Comparison of ENCODE assay signal across 8 cellular contexts in the genomic region with DNA sequence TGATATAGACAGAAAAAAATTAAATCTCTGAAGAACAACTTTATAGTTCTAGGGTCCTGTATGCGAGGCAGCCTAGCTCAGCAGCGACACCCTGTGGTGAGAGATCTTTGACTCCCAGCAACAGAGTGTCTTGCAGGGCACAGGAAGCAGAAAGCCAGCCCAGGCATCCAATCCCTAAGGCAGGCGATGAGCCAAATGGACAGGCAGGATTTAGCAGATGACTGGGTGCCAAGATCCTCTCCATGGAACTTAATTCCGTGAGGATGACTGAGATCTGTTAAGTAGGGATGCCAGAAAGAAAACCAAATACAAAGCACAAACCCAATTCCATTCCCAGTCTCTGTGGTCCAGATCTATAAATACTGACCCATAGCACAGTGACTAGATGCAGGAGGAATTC. TPM values are rescaled to one million over a fixed set of nuclear protein-coding genes. Genes with fewer than 3 reads are reported as not detected.
DNase-seq lines count a peak whose midpoint lies in the region; ATAC-seq and TF ChIP-seq lines count a peak whose summit lies in the region.

No MANE protein-coding gene starts in this region.

- no peaks in the 10 kb centered on the region for H3K4me1 ChIP-seq in right atrium auricular region

- no peak overlapping the region for H3K27ac Mint-ChIP-seq in T-helper 2 cell treated with Interferon-gamma antibody and Interleukin-4, amounts not matched to agents 5 μg/mL and 100 μg/mL, for 36 hours

- TF ChIP-seq CTCF in GM12875 (IDR thresholded peaks at IDR 0.05; ENCODE audit: borderline replicate concordance, insufficient read depth, low read depth, low read length) (peak; percentile 81), right atrium auricular region (IDR thresholded peaks at IDR 0.05) (peak; percentile 86 to 92)

- intact Hi-C loops in sciatic nerve (cut with DNase I), result loop anchor here (5.0 kb wide), 1 partner anchor 425 kb away; no protein-coding TSS in a partner anchor

- DNase-seq in NCI-H1694 (lab: John Stamatoyannopoulos, UW) (peak; percentile 86), amygdala (lab: John Stamatoyannopoulos, UW) (peak in 52 of 56 donors; percentile 3 to 93 (median 56)), right atrium auricular region (ENCODE audit: low spot score) (peak; percentile 86), sciatic nerve (ENCODE audit: low spot score) (peak; percentile 92)
- DNase-seq in T-helper 2 cell treated with Interferon-gamma antibody and Interleukin-4, amounts not matched to agents 5 μg/mL and 100 μg/mL, for 36 hours (ENCODE audit: low spot score), result peak; percentile 33

- no peaks in the 10 kb centered on the region for H3K27me3 ChIP-seq in right atrium auricular region

- H3K9me3 ChIP-seq in right atrium auricular region, result no peaks in the 10 kb centered on the region

- no peak overlapping the region for H3K27ac ChIP-seq in right atrium auricular region

- no peak overlapping the region for H3K4me3 ChIP-seq in GM12875 (ENCODE audit: low read depth, low read length)
- no peak overlapping the region for H3K4me3 ChIP-seq in right atrium auricular region

- no peaks in the 10 kb centered on the region for H3K36me3 ChIP-seq in right atrium auricular region

- peak; percentile 84 for ATAC-seq in sciatic nerve
- no peak for ATAC-seq in GM21423 (IDR thresholded peaks at IDR 0.05; ENCODE audit: unreplicated experiment)
- no peak for ATAC-seq in HG03432 (IDR thresholded peaks at IDR 0.05; ENCODE audit: unreplicated experiment)

- H3K27me3 Mint-ChIP-seq in T-helper 2 cell treated with Interferon-gamma antibody and Interleukin-4, amounts not matched to agents 5 μg/mL and 100 μg/mL, for 36 hours (ENCODE audit: low read depth), result no peaks in the 10 kb centered on the region

- H3K9me3 Mint-ChIP-seq in T-helper 2 cell treated with Interferon-gamma antibody and Interleukin-4, amounts not matched to agents 5 μg/mL and 100 μg/mL, for 36 hours, result no peaks in the 10 kb centered on the region

- H3K36me3 Mint-ChIP-seq in T-helper 2 cell treated with Interferon-gamma antibody and Interleukin-4, amounts not matched to agents 5 μg/mL and 100 μg/mL, for 36 hours (ENCODE audit: low read depth), result peaks cover 9% of the 10 kb centered on the region

- no peaks in the 10 kb centered on the region for H3K4me1 Mint-ChIP-seq in T-helper 2 cell treated with Interferon-gamma antibody and Interleukin-4, amounts not matched to agents 5 μg/mL and 100 μg/mL, for 36 hours (ENCODE audit: low read depth)

- no peak overlapping the region for H3K4me3 Mint-ChIP-seq in T-helper 2 cell treated with Interferon-gamma antibody and Interleukin-4, amounts not matched to agents 5 μg/mL and 100 μg/mL, for 36 hours

RNA-seq across cellular contexts. Expression of a gene that starts 38.8 kb away (rescaled TPM):
- 10 to 100 TPM in 1 of 2 donors, 1 to 10 TPM in 1; 6.9 to 10.0 TPM for total RNA-seq in right atrium auricular region
- total RNA-seq in sciatic nerve, result 15.0 TPM

Comparison
In these comparisons a context has a peak if more than half of its experiments do, and no peak if none do; other contexts are left out.
1. DNase-seq: peak in every context shown above with its lines; median percentile 92 in sciatic nerve; 86 in NCI-H1694; 86 in right atrium auricular region; 56 in amygdala; 33 in T-helper 2 cell treated with Interferon-gamma antibody and Interleukin-4, amounts not matched to agents 5 μg/mL and 100 μg/mL, for 36 hours.